1 cellular context compared by ENCODE assay signal in the genomic region with DNA sequence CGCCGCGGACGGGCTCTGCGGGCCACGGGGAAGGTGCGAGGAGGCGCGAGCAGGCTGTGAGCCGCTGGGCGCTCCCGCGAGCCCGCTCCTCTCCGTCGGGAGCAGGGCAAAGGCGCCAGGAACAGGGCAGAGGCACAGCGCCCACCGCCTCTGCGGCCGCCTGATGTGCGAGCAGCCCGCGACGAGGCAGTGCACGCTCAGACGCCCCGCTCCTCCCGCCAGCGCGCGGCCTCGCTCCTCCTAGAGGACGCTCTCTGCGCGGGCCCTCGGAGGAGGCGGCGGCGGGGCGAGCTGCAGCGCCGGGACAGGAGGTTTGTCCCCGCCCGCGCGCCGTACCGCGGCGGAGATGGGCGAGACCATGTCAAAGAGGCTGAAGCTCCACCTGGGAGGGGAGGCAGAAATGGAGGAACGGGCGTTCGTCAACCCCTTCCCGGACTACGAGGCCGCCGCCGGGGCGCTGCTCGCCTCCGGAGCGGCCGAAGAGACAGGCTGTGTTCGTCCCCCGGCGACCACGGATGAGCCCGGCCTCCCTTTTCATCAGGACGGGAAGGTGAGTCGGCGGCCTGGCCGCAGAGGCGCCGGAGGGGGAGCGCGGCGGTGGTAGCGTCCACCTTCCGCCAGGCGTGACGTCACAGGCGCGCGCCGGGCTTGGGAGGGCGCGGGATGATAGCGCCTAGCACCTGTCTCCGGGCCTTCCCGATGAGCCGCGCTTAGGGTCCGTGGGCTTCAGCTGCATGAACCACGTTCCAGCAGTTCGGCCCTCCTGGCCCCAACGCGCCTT.
TF ChIP-seq lines count a peak whose summit lies in the region.

No MANE protein-coding gene starts in this region.

TF ChIP-seq in HepG2, 621 proteins besides CTCF, POLR2A, EP300 and RAD21 (continued from another document and continues in another):
- peak; percentile 100 for TF ChIP-seq CREB1 (IDR thresholded peaks at IDR 0.05)
- peak; percentile 99 for TF ChIP-seq CREB1 (CRISPR knock-in tag; IDR thresholded peaks at IDR 0.05)
- TF ChIP-seq, protein P1, sequence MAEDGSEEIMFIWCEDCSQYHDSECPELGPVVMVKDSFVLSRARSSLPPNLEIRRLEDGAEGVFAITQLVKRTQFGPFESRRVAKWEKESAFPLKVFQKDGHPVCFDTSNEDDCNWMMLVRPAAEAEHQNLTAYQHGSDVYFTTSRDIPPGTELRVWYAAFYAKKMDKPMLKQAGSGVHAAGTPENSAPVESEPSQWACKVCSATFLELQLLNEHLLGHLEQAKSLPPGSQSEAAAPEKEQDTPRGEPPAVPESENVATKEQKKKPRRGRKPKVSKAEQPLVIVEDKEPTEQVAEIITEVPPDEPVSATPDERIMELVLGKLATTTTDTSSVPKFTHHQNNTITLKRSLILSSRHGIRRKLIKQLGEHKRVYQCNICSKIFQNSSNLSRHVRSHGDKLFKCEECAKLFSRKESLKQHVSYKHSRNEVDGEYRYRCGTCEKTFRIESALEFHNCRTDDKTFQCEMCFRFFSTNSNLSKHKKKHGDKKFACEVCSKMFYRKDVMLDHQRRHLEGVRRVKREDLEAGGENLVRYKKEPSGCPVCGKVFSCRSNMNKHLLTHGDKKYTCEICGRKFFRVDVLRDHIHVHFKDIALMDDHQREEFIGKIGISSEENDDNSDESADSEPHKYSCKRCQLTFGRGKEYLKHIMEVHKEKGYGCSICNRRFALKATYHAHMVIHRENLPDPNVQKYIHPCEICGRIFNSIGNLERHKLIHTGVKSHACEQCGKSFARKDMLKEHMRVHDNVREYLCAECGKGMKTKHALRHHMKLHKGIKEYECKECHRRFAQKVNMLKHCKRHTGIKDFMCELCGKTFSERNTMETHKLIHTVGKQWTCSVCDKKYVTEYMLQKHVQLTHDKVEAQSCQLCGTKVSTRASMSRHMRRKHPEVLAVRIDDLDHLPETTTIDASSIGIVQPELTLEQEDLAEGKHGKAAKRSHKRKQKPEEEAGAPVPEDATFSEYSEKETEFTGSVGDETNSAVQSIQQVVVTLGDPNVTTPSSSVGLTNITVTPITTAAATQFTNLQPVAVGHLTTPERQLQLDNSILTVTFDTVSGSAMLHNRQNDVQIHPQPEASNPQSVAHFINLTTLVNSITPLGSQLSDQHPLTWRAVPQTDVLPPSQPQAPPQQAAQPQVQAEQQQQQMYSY (CRISPR knock-in tag; IDR thresholded peaks at IDR 0.05), result peak; percentile 64; the same call in 1 of the 2 replicates
- peak; percentile 80; the same call in 1 of the 2 replicates for TF ChIP-seq FOXK1 (CRISPR knock-in tag; IDR thresholded peaks at IDR 0.05; ENCODE audit: borderline replicate concordance, low read depth)
- TF ChIP-seq, protein P2, sequence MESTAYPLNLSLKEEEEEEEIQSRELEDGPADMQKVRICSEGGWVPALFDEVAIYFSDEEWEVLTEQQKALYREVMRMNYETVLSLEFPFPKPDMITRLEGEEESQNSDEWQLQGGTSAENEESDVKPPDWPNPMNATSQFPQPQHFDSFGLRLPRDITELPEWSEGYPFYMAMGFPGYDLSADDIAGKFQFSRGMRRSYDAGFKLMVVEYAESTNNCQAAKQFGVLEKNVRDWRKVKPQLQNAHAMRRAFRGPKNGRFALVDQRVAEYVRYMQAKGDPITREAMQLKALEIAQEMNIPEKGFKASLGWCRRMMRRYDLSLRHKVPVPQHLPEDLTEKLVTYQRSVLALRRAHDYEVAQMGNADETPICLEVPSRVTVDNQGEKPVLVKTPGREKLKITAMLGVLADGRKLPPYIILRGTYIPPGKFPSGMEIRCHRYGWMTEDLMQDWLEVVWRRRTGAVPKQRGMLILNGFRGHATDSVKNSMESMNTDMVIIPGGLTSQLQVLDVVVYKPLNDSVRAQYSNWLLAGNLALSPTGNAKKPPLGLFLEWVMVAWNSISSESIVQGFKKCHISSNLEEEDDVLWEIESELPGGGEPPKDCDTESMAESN (CRISPR knock-in tag; conservative IDR thresholded peaks at IDR 0.05), result peak; percentile 57; the same call in 1 of the 2 replicates
- peak; percentile 78; the same call in 1 of the 2 replicates for TF ChIP-seq ZNF616 (CRISPR knock-in tag; IDR thresholded peaks at IDR 0.05; ENCODE audit: low read depth)
- TF ChIP-seq, protein P3, sequence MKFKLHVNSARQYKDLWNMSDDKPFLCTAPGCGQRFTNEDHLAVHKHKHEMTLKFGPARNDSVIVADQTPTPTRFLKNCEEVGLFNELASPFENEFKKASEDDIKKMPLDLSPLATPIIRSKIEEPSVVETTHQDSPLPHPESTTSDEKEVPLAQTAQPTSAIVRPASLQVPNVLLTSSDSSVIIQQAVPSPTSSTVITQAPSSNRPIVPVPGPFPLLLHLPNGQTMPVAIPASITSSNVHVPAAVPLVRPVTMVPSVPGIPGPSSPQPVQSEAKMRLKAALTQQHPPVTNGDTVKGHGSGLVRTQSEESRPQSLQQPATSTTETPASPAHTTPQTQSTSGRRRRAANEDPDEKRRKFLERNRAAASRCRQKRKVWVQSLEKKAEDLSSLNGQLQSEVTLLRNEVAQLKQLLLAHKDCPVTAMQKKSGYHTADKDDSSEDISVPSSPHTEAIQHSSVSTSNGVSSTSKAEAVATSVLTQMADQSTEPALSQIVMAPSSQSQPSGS (CRISPR knock-in tag; IDR thresholded peaks at IDR 0.05), result peak; percentile 74; the same call in 1 of the 2 replicates
- TF ChIP-seq SP5 (CRISPR knock-in tag; IDR thresholded peaks at IDR 0.05; ENCODE audit: borderline replicate concordance, low read depth), result no peak; the same call in 1 of the 2 replicates
- TF ChIP-seq ZNF121 (CRISPR knock-in tag; IDR thresholded peaks at IDR 0.05), result peak; percentile 73
- peak; percentile 88; the same call in 1 of the 2 replicates for TF ChIP-seq REL (CRISPR knock-in tag; conservative IDR thresholded peaks at IDR 0.05)
- 0 out of 2 replicates have a peak, but pooled peaks have one; percentile 28 for TF ChIP-seq MEIS1 (CRISPR knock-in tag; IDR thresholded peaks at IDR 0.05; ENCODE audit: borderline replicate concordance)
- TF ChIP-seq, protein P4, sequence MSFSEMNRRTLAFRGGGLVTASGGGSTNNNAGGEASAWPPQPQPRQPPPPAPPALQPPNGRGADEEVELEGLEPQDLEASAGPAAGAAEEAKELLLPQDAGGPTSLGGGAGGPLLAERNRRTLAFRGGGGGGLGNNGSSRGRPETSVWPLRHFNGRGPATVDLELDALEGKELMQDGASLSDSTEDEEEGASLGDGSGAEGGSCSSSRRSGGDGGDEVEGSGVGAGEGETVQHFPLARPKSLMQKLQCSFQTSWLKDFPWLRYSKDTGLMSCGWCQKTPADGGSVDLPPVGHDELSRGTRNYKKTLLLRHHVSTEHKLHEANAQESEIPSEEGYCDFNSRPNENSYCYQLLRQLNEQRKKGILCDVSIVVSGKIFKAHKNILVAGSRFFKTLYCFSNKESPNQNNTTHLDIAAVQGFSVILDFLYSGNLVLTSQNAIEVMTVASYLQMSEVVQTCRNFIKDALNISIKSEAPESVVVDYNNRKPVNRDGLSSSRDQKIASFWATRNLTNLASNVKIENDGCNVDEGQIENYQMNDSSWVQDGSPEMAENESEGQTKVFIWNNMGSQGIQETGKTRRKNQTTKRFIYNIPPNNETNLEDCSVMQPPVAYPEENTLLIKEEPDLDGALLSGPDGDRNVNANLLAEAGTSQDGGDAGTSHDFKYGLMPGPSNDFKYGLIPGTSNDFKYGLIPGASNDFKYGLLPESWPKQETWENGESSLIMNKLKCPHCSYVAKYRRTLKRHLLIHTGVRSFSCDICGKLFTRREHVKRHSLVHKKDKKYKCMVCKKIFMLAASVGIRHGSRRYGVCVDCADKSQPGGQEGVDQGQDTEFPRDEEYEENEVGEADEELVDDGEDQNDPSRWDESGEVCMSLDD (CRISPR knock-in tag; IDR thresholded peaks at IDR 0.05; ENCODE audit: borderline replicate concordance), result 0 out of 2 replicates have a peak, but pooled peaks have one; percentile 39
- peak; percentile 40; the same call in 1 of the 2 replicates for TF ChIP-seq ZBTB21 (CRISPR knock-in tag; IDR thresholded peaks at IDR 0.05)
- peak; percentile 59; the same call in 1 of the 2 replicates for TF ChIP-seq ZNF746 (CRISPR knock-in tag; IDR thresholded peaks at IDR 0.05)
- no peak for TF ChIP-seq MZF1 (CRISPR knock-in tag; IDR thresholded peaks at IDR 0.05; ENCODE audit: borderline replicate concordance)
- peak; percentile 72 for TF ChIP-seq HCFC1 (IDR thresholded peaks at IDR 0.05; ENCODE audit: low read depth, low read length)
- no peak for TF ChIP-seq ZNF530 (CRISPR knock-in tag; IDR thresholded peaks at IDR 0.05; ENCODE audit: low read depth)
- TF ChIP-seq ZFY (CRISPR knock-in tag; IDR thresholded peaks at IDR 0.05), result peak; percentile 97
- TF ChIP-seq ELF4 (CRISPR knock-in tag; IDR thresholded peaks at IDR 0.05; ENCODE audit: borderline replicate concordance), result no peak
- TF ChIP-seq, protein P5, sequence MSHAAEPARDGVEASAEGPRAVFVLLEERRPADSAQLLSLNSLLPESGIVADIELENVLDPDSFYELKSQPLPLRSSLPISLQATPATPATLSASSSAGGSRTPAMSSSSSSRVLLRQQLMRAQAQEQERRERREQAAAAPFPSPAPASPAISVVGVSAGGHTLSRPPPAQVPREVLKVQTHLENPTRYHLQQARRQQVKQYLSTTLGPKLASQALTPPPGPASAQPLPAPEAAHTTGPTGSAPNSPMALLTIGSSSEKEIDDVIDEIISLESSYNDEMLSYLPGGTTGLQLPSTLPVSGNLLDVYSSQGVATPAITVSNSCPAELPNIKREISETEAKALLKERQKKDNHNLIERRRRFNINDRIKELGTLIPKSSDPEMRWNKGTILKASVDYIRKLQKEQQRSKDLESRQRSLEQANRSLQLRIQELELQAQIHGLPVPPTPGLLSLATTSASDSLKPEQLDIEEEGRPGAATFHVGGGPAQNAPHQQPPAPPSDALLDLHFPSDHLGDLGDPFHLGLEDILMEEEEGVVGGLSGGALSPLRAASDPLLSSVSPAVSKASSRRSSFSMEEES (CRISPR knock-in tag; IDR thresholded peaks at IDR 0.05), result no peak
- TF ChIP-seq, protein P6, sequence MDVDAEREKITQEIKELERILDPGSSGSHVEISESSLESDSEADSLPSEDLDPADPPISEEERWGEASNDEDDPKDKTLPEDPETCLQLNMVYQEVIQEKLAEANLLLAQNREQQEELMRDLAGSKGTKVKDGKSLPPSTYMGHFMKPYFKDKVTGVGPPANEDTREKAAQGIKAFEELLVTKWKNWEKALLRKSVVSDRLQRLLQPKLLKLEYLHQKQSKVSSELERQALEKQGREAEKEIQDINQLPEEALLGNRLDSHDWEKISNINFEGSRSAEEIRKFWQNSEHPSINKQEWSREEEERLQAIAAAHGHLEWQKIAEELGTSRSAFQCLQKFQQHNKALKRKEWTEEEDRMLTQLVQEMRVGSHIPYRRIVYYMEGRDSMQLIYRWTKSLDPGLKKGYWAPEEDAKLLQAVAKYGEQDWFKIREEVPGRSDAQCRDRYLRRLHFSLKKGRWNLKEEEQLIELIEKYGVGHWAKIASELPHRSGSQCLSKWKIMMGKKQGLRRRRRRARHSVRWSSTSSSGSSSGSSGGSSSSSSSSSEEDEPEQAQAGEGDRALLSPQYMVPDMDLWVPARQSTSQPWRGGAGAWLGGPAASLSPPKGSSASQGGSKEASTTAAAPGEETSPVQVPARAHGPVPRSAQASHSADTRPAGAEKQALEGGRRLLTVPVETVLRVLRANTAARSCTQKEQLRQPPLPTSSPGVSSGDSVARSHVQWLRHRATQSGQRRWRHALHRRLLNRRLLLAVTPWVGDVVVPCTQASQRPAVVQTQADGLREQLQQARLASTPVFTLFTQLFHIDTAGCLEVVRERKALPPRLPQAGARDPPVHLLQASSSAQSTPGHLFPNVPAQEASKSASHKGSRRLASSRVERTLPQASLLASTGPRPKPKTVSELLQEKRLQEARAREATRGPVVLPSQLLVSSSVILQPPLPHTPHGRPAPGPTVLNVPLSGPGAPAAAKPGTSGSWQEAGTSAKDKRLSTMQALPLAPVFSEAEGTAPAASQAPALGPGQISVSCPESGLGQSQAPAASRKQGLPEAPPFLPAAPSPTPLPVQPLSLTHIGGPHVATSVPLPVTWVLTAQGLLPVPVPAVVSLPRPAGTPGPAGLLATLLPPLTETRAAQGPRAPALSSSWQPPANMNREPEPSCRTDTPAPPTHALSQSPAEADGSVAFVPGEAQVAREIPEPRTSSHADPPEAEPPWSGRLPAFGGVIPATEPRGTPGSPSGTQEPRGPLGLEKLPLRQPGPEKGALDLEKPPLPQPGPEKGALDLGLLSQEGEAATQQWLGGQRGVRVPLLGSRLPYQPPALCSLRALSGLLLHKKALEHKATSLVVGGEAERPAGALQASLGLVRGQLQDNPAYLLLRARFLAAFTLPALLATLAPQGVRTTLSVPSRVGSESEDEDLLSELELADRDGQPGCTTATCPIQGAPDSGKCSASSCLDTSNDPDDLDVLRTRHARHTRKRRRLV (CRISPR knock-in tag; IDR thresholded peaks at IDR 0.05), result 0 out of 2 replicates have a peak, but pooled peaks have one; percentile 58
- peak; percentile 84 for TF ChIP-seq POLR2AphosphoS5 (IDR thresholded peaks at IDR 0.05; ENCODE audit: low read depth, low read length)
- peak; percentile 81; the same call in 1 of the 2 replicates for TF ChIP-seq ZNF430 (CRISPR knock-in tag; IDR thresholded peaks at IDR 0.05)
- TF ChIP-seq ATM (IDR thresholded peaks at IDR 0.05; ENCODE audit: borderline replicate concordance), result no peak
- peak; percentile 97 for TF ChIP-seq KAT8 (CRISPR knock-in tag; IDR thresholded peaks at IDR 0.05)
- TF ChIP-seq ZNF180 (CRISPR knock-in tag; IDR thresholded peaks at IDR 0.05; ENCODE audit: borderline replicate concordance, low read depth), result no peak
- TF ChIP-seq, protein P7, sequence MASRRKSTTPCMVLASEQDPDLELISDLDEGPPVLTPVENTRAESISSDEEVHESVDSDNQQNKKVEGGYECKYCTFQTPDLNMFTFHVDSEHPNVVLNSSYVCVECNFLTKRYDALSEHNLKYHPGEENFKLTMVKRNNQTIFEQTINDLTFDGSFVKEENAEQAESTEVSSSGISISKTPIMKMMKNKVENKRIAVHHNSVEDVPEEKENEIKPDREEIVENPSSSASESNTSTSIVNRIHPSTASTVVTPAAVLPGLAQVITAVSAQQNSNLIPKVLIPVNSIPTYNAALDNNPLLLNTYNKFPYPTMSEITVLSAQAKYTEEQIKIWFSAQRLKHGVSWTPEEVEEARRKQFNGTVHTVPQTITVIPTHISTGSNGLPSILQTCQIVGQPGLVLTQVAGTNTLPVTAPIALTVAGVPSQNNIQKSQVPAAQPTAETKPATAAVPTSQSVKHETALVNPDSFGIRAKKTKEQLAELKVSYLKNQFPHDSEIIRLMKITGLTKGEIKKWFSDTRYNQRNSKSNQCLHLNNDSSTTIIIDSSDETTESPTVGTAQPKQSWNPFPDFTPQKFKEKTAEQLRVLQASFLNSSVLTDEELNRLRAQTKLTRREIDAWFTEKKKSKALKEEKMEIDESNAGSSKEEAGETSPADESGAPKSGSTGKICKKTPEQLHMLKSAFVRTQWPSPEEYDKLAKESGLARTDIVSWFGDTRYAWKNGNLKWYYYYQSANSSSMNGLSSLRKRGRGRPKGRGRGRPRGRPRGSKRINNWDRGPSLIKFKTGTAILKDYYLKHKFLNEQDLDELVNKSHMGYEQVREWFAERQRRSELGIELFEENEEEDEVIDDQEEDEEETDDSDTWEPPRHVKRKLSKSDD (CRISPR knock-in tag; IDR thresholded peaks at IDR 0.05; ENCODE audit: low read depth), result peak; percentile 48; the same call in 1 of the 2 replicates
- TF ChIP-seq, protein P8, sequence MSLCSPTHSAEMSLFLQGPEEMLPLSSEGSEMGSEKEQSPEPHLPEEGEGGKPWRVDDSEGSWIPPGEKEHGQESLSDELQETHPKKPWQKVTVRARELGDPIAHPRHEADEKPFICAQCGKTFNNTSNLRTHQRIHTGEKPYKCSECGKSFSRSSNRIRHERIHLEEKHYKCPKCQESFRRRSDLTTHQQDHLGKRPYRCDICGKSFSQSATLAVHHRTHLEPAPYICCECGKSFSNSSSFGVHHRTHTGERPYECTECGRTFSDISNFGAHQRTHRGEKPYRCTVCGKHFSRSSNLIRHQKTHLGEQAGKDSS (CRISPR knock-in tag; IDR thresholded peaks at IDR 0.05; ENCODE audit: borderline replicate concordance, low read depth), result peak; percentile 64
- TF ChIP-seq TSC22D2 (CRISPR knock-in tag; IDR thresholded peaks at IDR 0.05; ENCODE audit: borderline replicate concordance), result no peak
- peak; percentile 76 for TF ChIP-seq CHCHD3 (CRISPR knock-in tag; IDR thresholded peaks at IDR 0.05)
- TF ChIP-seq ISX (CRISPR knock-in tag; conservative IDR thresholded peaks at IDR 0.05), result no peak; the same call in 1 of the 2 replicates
